12 cellular contexts compared by ENCODE assay signal in genomic region chr1:91011726-91012125, GRCh38. TPM values are rescaled to one million over a fixed set of nuclear protein-coding genes. Genes with fewer than 3 reads are reported as not detected.
DNase-seq lines count a peak whose midpoint lies in the region; ATAC-seq and TF ChIP-seq lines count a peak whose summit lies in the region.
"Had no signal": no experiment of that assay in that cellular context is flagged by ENCODE, and none has a peak within 500 bp of the region (broad histone marks: within the 10 kb centered on the region; RNA-seq: fewer than 3 reads in every experiment).

No MANE protein-coding gene starts in this region.

- peaks cover 100% of the 10 kb centered on the region for H3K79me2 ChIP-seq in GM23338 (replicated peaks; ENCODE audit: insufficient read depth)

- H3K4me1 ChIP-seq in GM23338 (ENCODE audit: insufficient read depth) (peaks cover 94% of the 10 kb centered on the region), left lung (peaks cover 3 to 50% of the 10 kb centered on the region in 2 donors)

- peaks cover 38% of the 10 kb centered on the region for H4K20me1 ChIP-seq in GM23338 (replicated peaks; ENCODE audit: insufficient read depth)

- H3K36me3 ChIP-seq in GM23338 (ENCODE audit: insufficient read depth): no peaks in the 10 kb centered on the region
- H3K36me3 ChIP-seq in left lung: no peaks in the 10 kb centered on the region

- no peak overlapping the region for H2AFZ ChIP-seq in GM23338

- intact Hi-C loops in left lung (cut with DNase I): no loop called here

- peaks cover 8% of the 10 kb centered on the region for H3K36me3 Mint-ChIP-seq in GM23338 (ENCODE audit: low read depth)

- DNase-seq in AG10803 (ENCODE audit: low read depth): peak; percentile 43
- DNase-seq in GM23338 (ENCODE audit: low spot score): no peak
- DNase-seq in cardiac fibroblast (ENCODE audit: low read depth in 2 of 2): peak; percentile 67 to 78
- no peak for DNase-seq in left lung
- DNase-seq in NCI-H69 (lab: John Stamatoyannopoulos, UW): no peak
- DNase-seq in cerebellar nuclear complex (lab: John Stamatoyannopoulos, UW): no peak
- DNase-seq: CD4-positive, CD25-positive, alpha-beta regulatory T cell; islet precursor cell; NCI-H774 had no signal

- no peak overlapping the region for H3K4me3 Mint-ChIP-seq in GM23338

- no peaks in the 10 kb centered on the region; the same call in 1 of the 2 replicates for H3F3A ChIP-seq in GM23338 (replicated peaks; ENCODE audit: low read depth)

- no peaks in the 10 kb centered on the region for H3K9me3 Mint-ChIP-seq in GM23338

- H3K27me3 Mint-ChIP-seq in GM23338 (ENCODE audit: insufficient read depth, low read depth, poor library complexity): peaks cover 12% of the 10 kb centered on the region
- H3K27me3 Mint-ChIP-seq: CD4-positive, CD25-positive, alpha-beta regulatory T cell had no signal

- no peak overlapping the region for H3K27ac ChIP-seq in GM23338 (ENCODE audit: low read depth)
- no peak overlapping the region for H3K27ac ChIP-seq in left lung
- H3K27ac ChIP-seq: skin epidermis had no signal

- H3K4me2 ChIP-seq in GM23338: peak overlapping the region; percentile 22; the same call in 1 of the 2 replicates

- H3K4me3 ChIP-seq in AG10803 (ENCODE audit: low read length): no peak overlapping the region
- no peak overlapping the region for H3K4me3 ChIP-seq in GM23338
- H3K4me3 ChIP-seq in cardiac fibroblast (replicated peaks in 1 of 2; ENCODE audit: low read depth in 2 of 2, low read length in 2 of 2): no peak overlapping the region
- no peak overlapping the region for H3K4me3 ChIP-seq in left lung
- H3K4me3 ChIP-seq: skin epidermis had no signal

- TF ChIP-seq CTCF in AG10803 (conservative IDR thresholded peaks at IDR 0.05; ENCODE audit: low read length): no peak
- no peak for TF ChIP-seq CTCF in GM23338 (conservative IDR thresholded peaks at IDR 0.05; ENCODE audit: low read depth in 2 of 2)
- TF ChIP-seq CTCF in cardiac fibroblast (IDR thresholded peaks at IDR 0.05; ENCODE audit: low read depth, low read length): no peak
- TF ChIP-seq CTCF in left lung (IDR thresholded peaks at IDR 0.05): no peak

- peaks cover 72% of the 10 kb centered on the region for H3K4me1 Mint-ChIP-seq in GM23338

- peak overlapping the region; percentile 78; the same call in 1 of the 2 replicates for H3K27ac Mint-ChIP-seq in GM23338
- H3K27ac Mint-ChIP-seq: CD4-positive, CD25-positive, alpha-beta regulatory T cell had no signal

- no peaks in the 10 kb centered on the region for H3K9me3 ChIP-seq in left lung

- H3K27me3 ChIP-seq in GM23338 (ENCODE audit: insufficient read depth): no peaks in the 10 kb centered on the region
- H3K27me3 ChIP-seq in left lung: no peaks in the 10 kb centered on the region

- no peaks in the 10 kb centered on the region for H3K9me2 ChIP-seq in GM23338 (ENCODE audit: insufficient read depth)

- no peak for ATAC-seq in GM23338
- peak; percentile 56 for ATAC-seq in left lung
- no peak for ATAC-seq in HG03442 (IDR thresholded peaks at IDR 0.05; ENCODE audit: unreplicated experiment)
- ATAC-seq in HG03139 (IDR thresholded peaks at IDR 0.05; ENCODE audit: unreplicated experiment): no peak

TF ChIP-seq in GM23338, 12 proteins besides CTCF, POLR2A, EP300 and RAD21 (continues in another document):
- TF ChIP-seq REST (IDR thresholded peaks at IDR 0.05; ENCODE audit: unreplicated experiment) (no peak), STAT1 (IDR thresholded peaks at IDR 0.05; ENCODE audit: unreplicated experiment) (no peak), EZH2phosphoT487 (IDR thresholded peaks at IDR 0.05; ENCODE audit: unreplicated experiment) (no peak), ZNF114 (CRISPR knock-in tag; IDR thresholded peaks at IDR 0.05) (no peak), ETS1 (IDR thresholded peaks at IDR 0.05) (no peak), POLR2AphosphoS5 (IDR thresholded peaks at IDR 0.05; ENCODE audit: low read depth) (no peak), JUNB (IDR thresholded peaks at IDR 0.05; ENCODE audit: unreplicated experiment) (no peak), NANOG (IDR thresholded peaks at IDR 0.05; ENCODE audit: borderline replicate concordance) (no peak), EZH2 (IDR thresholded peaks at IDR 0.05; ENCODE audit: low read depth, unreplicated experiment) (no peak), ZNF331 (CRISPR knock-in tag; IDR thresholded peaks at IDR 0.05; ENCODE audit: low read depth) (no peak)

RNA-seq across cellular contexts. Expression of gene ZNF644, which starts 10.1 kb away (rescaled TPM):
- 103 and 112 TPM in 2 replicates for total RNA-seq in GM23338 (2014; rRNA removed; shearing (Covaris generic))
- polyA plus RNA-seq in GM23338 (2016; fragmentation: Nextera tagmentation; extraction: Ambion mirVana): 80.3 and 101 TPM in 2 replicates
- total RNA-seq in left lung: 10 to 100 TPM; 52.6 to 53.5 TPM

Comparison
In these comparisons a context has a peak if more than half of its experiments do, and no peak if none do; other contexts are left out.
1. DNase-seq: peak in AG10803 (single experiment) and cardiac fibroblast (2 of 2); none in GM23338 (single experiment), left lung (0 of 2), NCI-H69 (single experiment) and cerebellar nuclear complex (0 of 2).